ENCODE assay signal across 7 cellular contexts in genomic region chr1:46246548-46247432, GRCh38. TPM values are rescaled to one million over a fixed set of nuclear protein-coding genes. Genes with fewer than 3 reads are reported as not detected.
DNase-seq lines count a peak whose midpoint lies in the region; ATAC-seq, FAIRE-seq and TF ChIP-seq lines count a peak whose summit lies in the region.

No MANE protein-coding gene starts in this region.

- H3K27ac ChIP-seq in HCT116 (ENCODE audit: low read depth, low read length) (peak overlapping the region; percentile 71), MM.1S (ENCODE audit: low read length) (no peak overlapping the region)

- ATAC-seq in HCT116 = peak; percentile 79

- intact Hi-C loops in HCT116 (cut with micrococcal nuclease) = loop anchor here (2.0 kb wide), 1 partner anchor 102 kb away; no protein-coding TSS in a partner anchor

- DNase-seq in GM12892 (ENCODE audit: insufficient read length) = peak; percentile 87
- DNase-seq in HCT116 (ENCODE audit: low read depth, low spot score) = no peak
- no peak for DNase-seq in MM.1S
- DNase-seq in activated CD4-positive, alpha-beta T cell treated with anti-CD3 and anti-CD28 coated beads for 48 hours = peak; percentile 79
- DNase-seq in mucosa of gallbladder (ENCODE audit: low spot score) = peak; percentile 36
- peak; percentile 44 to 53 for DNase-seq in stimulated activated CD8-positive, alpha-beta memory T cell treated with anti-CD3 and anti-CD28 coated beads, Interleukin-7, amount 100 ng/mL, for 4 hours (ENCODE audit: low read depth in 2 of 2)

- peak; percentile 42 for FAIRE-seq in GM12892 (lab: Jason Lieb, UNC)

- H3K4me1 ChIP-seq in HCT116 (ENCODE audit: control insufficient read depth in 1 of 2, insufficient read depth in 2 of 2, low read length in 2 of 2) = peaks cover 16 to 31% of the 10 kb centered on the region in 2 experiments
- peaks cover 18% of the 10 kb centered on the region for H3K4me1 ChIP-seq in MM.1S (ENCODE audit: low read length)
- H3K4me1 ChIP-seq in endocrine pancreas (ENCODE audit: control insufficient read depth, insufficient read depth, low read length) = no peaks in the 10 kb centered on the region

- no peak for TF ChIP-seq RAD21 in HCT116 (IDR thresholded peaks at IDR 0.05; ENCODE audit: low read depth)

- H3K36me3 ChIP-seq in HCT116 (ENCODE audit: control insufficient read depth in 1 of 2, insufficient read depth in 2 of 2, low read length in 2 of 2) (peaks cover 2 to 23% of the 10 kb centered on the region in 2 experiments; a peak in 2 of 4 replicates), MM.1S (replicated peaks; ENCODE audit: insufficient read depth, low read length) (peaks cover 3% of the 10 kb centered on the region; the same call in 1 of the 2 replicates), endocrine pancreas (ENCODE audit: control insufficient read depth, insufficient read depth, low read length) (no peaks in the 10 kb centered on the region)

- H3K9ac ChIP-seq in HCT116 (ENCODE audit: low read length) = peak overlapping the region; percentile 67
- peak overlapping the region; percentile 59 for H3K9ac ChIP-seq in MM.1S (ENCODE audit: low read length)
- H3K9ac ChIP-seq in endocrine pancreas (ENCODE audit: control insufficient read depth, insufficient read depth, low read length) = peak overlapping the region; percentile 87

- no peaks in the 10 kb centered on the region for H4K20me1 ChIP-seq in HCT116 (ENCODE audit: insufficient read depth)
- H4K20me1 ChIP-seq in MM.1S (ENCODE audit: insufficient read depth, low read length) = no peaks in the 10 kb centered on the region

- H3K9me2 ChIP-seq in HCT116 (ENCODE audit: insufficient read depth) = no peaks in the 10 kb centered on the region
- H3K9me2 ChIP-seq in MM.1S (replicated peaks; ENCODE audit: insufficient read depth, low read length) = no peaks in the 10 kb centered on the region

- no peaks in the 10 kb centered on the region for H3K27me3 ChIP-seq in HCT116 (ENCODE audit: insufficient read depth, low read length)
- no peaks in the 10 kb centered on the region for H3K27me3 ChIP-seq in MM.1S (replicated peaks; ENCODE audit: insufficient read depth, low read length)
- no peaks in the 10 kb centered on the region for H3K27me3 ChIP-seq in endocrine pancreas (ENCODE audit: control insufficient read depth, insufficient read depth, low read length)

- H2AFZ ChIP-seq in HCT116 (ENCODE audit: low read depth, low read length, poor library complexity, severe bottlenecking) = peak overlapping the region; percentile 39
- H2AFZ ChIP-seq in MM.1S (ENCODE audit: low read length) = peak overlapping the region; percentile 100

- peaks cover 34% of the 10 kb centered on the region for H3K79me2 ChIP-seq in HCT116 (ENCODE audit: insufficient read depth, low read length)
- H3K79me2 ChIP-seq in MM.1S (ENCODE audit: low read length) = peaks cover 35% of the 10 kb centered on the region

- RAD21 ChIA-PET in HCT116 (lab: Charles Lee; ENCODE audit: low non-redundant PET in 1 of 2, low total read pairs in 2 of 2, uncharacterized antibody in 2 of 2, unreplicated experiment in 2 of 2) = interaction anchor here in 1 of 2 experiments (1.0 kb wide), 1 partner anchor 23 kb away, joined by 3 read pairs; no protein-coding TSS in a partner anchor

- H3K4me2 ChIP-seq in HCT116 (ENCODE audit: low read length) (peak overlapping the region; percentile 91), MM.1S (ENCODE audit: low read depth, low read length) (peak overlapping the region; percentile 99)

- no peak for TF ChIP-seq CTCF in HCT116 (IDR thresholded peaks at IDR 0.05 in 2 of 3, conservative IDR thresholded peaks at IDR 0.05 in 1 of 3; ENCODE audit: borderline replicate concordance in 1 of 3, insufficient read depth in 1 of 3, low read depth in 2 of 3, low read length in 2 of 3)
- TF ChIP-seq CTCF in MM.1S (IDR thresholded peaks at IDR 0.05; ENCODE audit: low read length) = no peak

- H3K4me3 ChIP-seq in HCT116 (replicated peaks in 1 of 2; ENCODE audit: low read depth in 1 of 2, low read length in 2 of 2) (peak overlapping the region; percentile 51 to 63), MM.1S (ENCODE audit: low read length) (peak overlapping the region; percentile 87), endocrine pancreas (ENCODE audit: control insufficient read depth, insufficient read depth, low read length) (peak overlapping the region; percentile 70)

- POLR2A ChIA-PET in HCT116 (lab: Charles Lee) = interaction anchor here (0.6 to 1.6 kb wide), 8 partner anchors 23 to 1525 kb away, joined by 3 to 11 read pairs (median 6); partner anchors contain the start of genes NSUN4 and PRDX1

- H3K9me3 ChIP-seq in HCT116 (ENCODE audit: control insufficient read depth in 1 of 2, insufficient read depth in 1 of 2, low read depth in 1 of 2, low read length in 2 of 2) (no peaks in the 10 kb centered on the region), MM.1S (replicated peaks; ENCODE audit: insufficient read depth, low read length) (no peaks in the 10 kb centered on the region), endocrine pancreas (ENCODE audit: control insufficient read depth, low read length) (no peaks in the 10 kb centered on the region)

- CTCF ChIA-PET in HCT116 (lab: Charles Lee) = interaction anchor here (0.7 to 4.7 kb wide), 6 partner anchors 9 to 1192 kb away, joined by 3 to 48 read pairs (median 6); no protein-coding TSS in a partner anchor

- TF ChIP-seq POLR2A in GM12892 (IDR thresholded peaks at IDR 0.05; ENCODE audit: low read depth, low read length) = no peak
- no peak for TF ChIP-seq POLR2A in HCT116 (IDR thresholded peaks at IDR 0.05; ENCODE audit: borderline replicate concordance, extremely low read depth, insufficient read depth, insufficient read length)

- TSS peak; percentile 97 for BruUV-seq in HCT116 (replicated peaks; lab: Mats Ljungman, UMichigan)

- H3F3A ChIP-seq in MM.1S (ENCODE audit: insufficient read depth, low read length) = 0 out of 2 replicates have a peak, but pooled peaks cover 7% of the 10 kb centered on the region

TF ChIP-seq in HCT116, 20 proteins besides CTCF, POLR2A, EP300 and RAD21:
- TF ChIP-seq, protein P1, sequence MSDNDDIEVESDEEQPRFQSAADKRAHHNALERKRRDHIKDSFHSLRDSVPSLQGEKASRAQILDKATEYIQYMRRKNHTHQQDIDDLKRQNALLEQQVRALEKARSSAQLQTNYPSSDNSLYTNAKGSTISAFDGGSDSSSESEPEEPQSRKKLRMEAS (IDR thresholded peaks at IDR 0.05) = peak; percentile 48; the same call in 1 of the 2 replicates
- TF ChIP-seq POLR2AphosphoS5 (IDR thresholded peaks at IDR 0.05; ENCODE audit: low read depth, low read length) (peak; percentile 56), ZFX (IDR thresholded peaks at IDR 0.05) (peak; percentile 44; the same call in 1 of the 2 replicates), ZNF274 (IDR thresholded peaks at IDR 0.05; ENCODE audit: low read depth, low read length) (no peak), CBX3 (IDR thresholded peaks at IDR 0.05; ENCODE audit: low read depth) (no peak)
- TF ChIP-seq, protein P2, sequence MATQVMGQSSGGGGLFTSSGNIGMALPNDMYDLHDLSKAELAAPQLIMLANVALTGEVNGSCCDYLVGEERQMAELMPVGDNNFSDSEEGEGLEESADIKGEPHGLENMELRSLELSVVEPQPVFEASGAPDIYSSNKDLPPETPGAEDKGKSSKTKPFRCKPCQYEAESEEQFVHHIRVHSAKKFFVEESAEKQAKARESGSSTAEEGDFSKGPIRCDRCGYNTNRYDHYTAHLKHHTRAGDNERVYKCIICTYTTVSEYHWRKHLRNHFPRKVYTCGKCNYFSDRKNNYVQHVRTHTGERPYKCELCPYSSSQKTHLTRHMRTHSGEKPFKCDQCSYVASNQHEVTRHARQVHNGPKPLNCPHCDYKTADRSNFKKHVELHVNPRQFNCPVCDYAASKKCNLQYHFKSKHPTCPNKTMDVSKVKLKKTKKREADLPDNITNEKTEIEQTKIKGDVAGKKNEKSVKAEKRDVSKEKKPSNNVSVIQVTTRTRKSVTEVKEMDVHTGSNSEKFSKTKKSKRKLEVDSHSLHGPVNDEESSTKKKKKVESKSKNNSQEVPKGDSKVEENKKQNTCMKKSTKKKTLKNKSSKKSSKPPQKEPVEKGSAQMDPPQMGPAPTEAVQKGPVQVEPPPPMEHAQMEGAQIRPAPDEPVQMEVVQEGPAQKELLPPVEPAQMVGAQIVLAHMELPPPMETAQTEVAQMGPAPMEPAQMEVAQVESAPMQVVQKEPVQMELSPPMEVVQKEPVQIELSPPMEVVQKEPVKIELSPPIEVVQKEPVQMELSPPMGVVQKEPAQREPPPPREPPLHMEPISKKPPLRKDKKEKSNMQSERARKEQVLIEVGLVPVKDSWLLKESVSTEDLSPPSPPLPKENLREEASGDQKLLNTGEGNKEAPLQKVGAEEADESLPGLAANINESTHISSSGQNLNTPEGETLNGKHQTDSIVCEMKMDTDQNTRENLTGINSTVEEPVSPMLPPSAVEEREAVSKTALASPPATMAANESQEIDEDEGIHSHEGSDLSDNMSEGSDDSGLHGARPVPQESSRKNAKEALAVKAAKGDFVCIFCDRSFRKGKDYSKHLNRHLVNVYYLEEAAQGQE (IDR thresholded peaks at IDR 0.05; ENCODE audit: low read depth) = no peak

RNA-seq across cellular contexts. Expression of gene RAD54L, which starts 0.8 kb away (rescaled TPM):
- 16.1 TPM for polyA plus RNA-seq in GM12892 (2012; ENCODE audit: missing spikeins)
- 28.9 TPM for total RNA-seq in HCT116 (2021; ENCODE audit: unreplicated experiment)
- polyA plus RNA-seq in HCT116 (2012) = 26.6 and 28.6 TPM in 2 replicates
- 0.81 TPM for total RNA-seq in mucosa of gallbladder

RNA-seq across cellular contexts. Expression of gene LURAP1, which starts 43.7 kb away (rescaled TPM):
- not detected for polyA plus RNA-seq in GM12892 (2012; ENCODE audit: missing spikeins)
- not detected for total RNA-seq in HCT116 (2021; ENCODE audit: unreplicated experiment)
- polyA plus RNA-seq in HCT116 (2012) = 0.07 and 0.23 TPM in 2 replicates
- 2.4 TPM for total RNA-seq in mucosa of gallbladder

RNA-seq across cellular contexts. Expression of gene POMGNT1, which starts 48.6 kb away (rescaled TPM):
- polyA plus RNA-seq in GM12892 (2012; ENCODE audit: missing spikeins) = 28.0 TPM
- total RNA-seq in HCT116 (2021; ENCODE audit: unreplicated experiment) (97.7 TPM), mucosa of gallbladder (83.3 TPM)
- polyA plus RNA-seq in HCT116 (2012) = 71.8 and 73.8 TPM in 2 replicates

RNA-seq across cellular contexts. Expression of gene LRRC41, which starts 56.6 kb away (rescaled TPM):
- polyA plus RNA-seq in GM12892 (2012; ENCODE audit: missing spikeins) = 51.2 TPM
- total RNA-seq in HCT116 (2021; ENCODE audit: unreplicated experiment) (38.1 TPM), mucosa of gallbladder (72.5 TPM)
- polyA plus RNA-seq in HCT116 (2012) = 30.8 and 32.6 TPM in 2 replicates

RNA-seq across cellular contexts. Expression of gene UQCRH, which starts 56.7 kb away (rescaled TPM):
- polyA plus RNA-seq in GM12892 (2012; ENCODE audit: missing spikeins) = 1,313 TPM
- total RNA-seq in HCT116 (2021; ENCODE audit: unreplicated experiment) = 514 TPM
- polyA plus RNA-seq in HCT116 (2012) = 566 and 607 TPM in 2 replicates
- total RNA-seq in mucosa of gallbladder = 240 TPM

Comparison
In these comparisons a context has a peak if more than half of its experiments do, and no peak if none do; other contexts are left out.
1. DNase-seq: peak in GM12892 (single experiment), activated CD4-positive, alpha-beta T cell treated with anti-CD3 and anti-CD28 coated beads for 48 hours (single experiment), mucosa of gallbladder (single experiment) and stimulated activated CD8-positive, alpha-beta memory T cell treated with anti-CD3 and anti-CD28 coated beads, Interleukin-7, amount 100 ng/mL, for 4 hours (2 of 2); none in HCT116 (single experiment) and MM.1S (single experiment).
2. RNA of gene RAD54L, which starts 0.8 kb away (total RNA-seq): 28.9 TPM in HCT116 (single experiment); 0.81 TPM in mucosa of gallbladder (single experiment); every median in the first group is over 10 times any median in the second.
3. Peak in every context shown above with its lines, with median percentiles within 50 percentile points of each other: H3K4me3 ChIP-seq and H3K9ac ChIP-seq.